ENCODE assay signal across 8 cellular contexts in genomic region chr11:82899191-82899820, GRCh38. TPM values are rescaled to one million over a fixed set of nuclear protein-coding genes. Genes with fewer than 3 reads are reported as not detected.
DNase-seq lines count a peak whose midpoint lies in the region; ATAC-seq, FAIRE-seq and TF ChIP-seq lines count a peak whose summit lies in the region.

No MANE protein-coding gene starts in this region.

- FAIRE-seq in GM12878 (lab: Jason Lieb, UNC) (no peak), frontal cortex (lab: Jason Lieb, UNC) (no peak)

- H3K4me3 ChIP-seq in MG63 (peak overlapping the region; percentile 68), GM12878 (peak overlapping the region; percentile 82), mesodermal cell (ENCODE audit: extremely low read depth, insufficient read depth, low read length, poor library complexity, severe bottlenecking) (peak overlapping the region; percentile 71)

- H3K79me2 ChIP-seq in GM12878 (ENCODE audit: control insufficient read depth, insufficient read depth, low read length) = peaks cover 26% of the 10 kb centered on the region

- peak overlapping the region; percentile 93 for H3K4me2 ChIP-seq in GM12878 (ENCODE audit: control insufficient read depth, insufficient read depth)

- SMC1A ChIA-PET in GM12878 (lab: Charles Lee; ENCODE audit: uncharacterized antibody, unreplicated experiment) = interaction anchor here (1.0 to 6.3 kb wide), 11 partner anchors 10 to 351 kb away, joined by 3 to 57 read pairs (median 5); partner anchors contain the start of gene RAB30

- TF ChIP-seq EP300 in GM12878 (IDR thresholded peaks at IDR 0.05; ENCODE audit: borderline replicate concordance in 1 of 2, control insufficient read depth in 1 of 2, low read depth in 2 of 2, low read length in 2 of 2) = no peak

- H2AFZ ChIP-seq in GM12878 (ENCODE audit: control insufficient read depth, low read depth, low read length) = peak overlapping the region; percentile 99

- H3K9me3 ChIP-seq in MG63 (no peaks in the 10 kb centered on the region), GM12878 (replicated peaks; ENCODE audit: control insufficient read depth, insufficient read depth, low read length) (peaks cover 3% of the 10 kb centered on the region; the same call in 1 of the 3 replicates), mesodermal cell (ENCODE audit: control insufficient read depth, low read length) (no peaks in the 10 kb centered on the region)

- TF ChIP-seq RAD21 in GM12878 (IDR thresholded peaks at IDR 0.05; ENCODE audit: insufficient read depth, low read depth, low read length) = no peak

- CTCF ChIA-PET in GM12878 (lab: Yijun Ruan, JAX) = interaction anchor here (1.0 to 7.0 kb wide), 8 partner anchors 9 to 383 kb away, joined by 3 to 72 read pairs (median 4); partner anchors contain the start of gene PCF11

- no peaks in the 10 kb centered on the region for H4K20me1 ChIP-seq in GM12878 (ENCODE audit: control insufficient read depth, insufficient read depth)

- RAD21 ChIA-PET in GM12878 (lab: Charles Lee; ENCODE audit: unreplicated experiment) = interaction anchor here (0.6 to 3.5 kb wide), 10 partner anchors 11 to 351 kb away, joined by 3 to 33 read pairs (median 5); partner anchors contain the start of gene PCF11

- H3K27ac ChIP-seq in GM12878 (ENCODE audit: control insufficient read depth, insufficient read depth) (peak overlapping the region; percentile 9; the same call in 1 of the 2 replicates), mesodermal cell (ENCODE audit: low read depth, low read length, severe bottlenecking) (no peak overlapping the region)

- peak overlapping the region; percentile 85 for H3K9ac ChIP-seq in GM12878 (ENCODE audit: control insufficient read depth, insufficient read depth, low read length)

- TF ChIP-seq POLR2A in GM12878 (IDR thresholded peaks at IDR 0.05; ENCODE audit: low read depth, low read length) = no peak

- H3K36me3 ChIP-seq in MG63 = no peaks in the 10 kb centered on the region
- H3K36me3 ChIP-seq in GM12878 (ENCODE audit: control insufficient read depth in 2 of 2, insufficient read depth in 2 of 2, low read length in 1 of 2) = no peaks in the 10 kb centered on the region
- no peaks in the 10 kb centered on the region for H3K36me3 ChIP-seq in mesodermal cell (ENCODE audit: control insufficient read depth, insufficient read depth, low read length)

- DNase-seq in ELF-1 (ENCODE audit: low read depth, low spot score) (peak; percentile 17), MG63 (no peak), GM12878 (ENCODE audit: low read depth, low spot score) (peak; percentile 20), NCI-H345 (lab: John Stamatoyannopoulos, UW) (no peak), frontal cortex (ENCODE audit: low spot score in 2 of 2) (no peak)

- H3K4me1 ChIP-seq in GM12878 (ENCODE audit: control insufficient read depth, insufficient read depth, low read length) (peaks cover 23% of the 10 kb centered on the region), mesodermal cell (ENCODE audit: control insufficient read depth, insufficient read depth, low read length, poor library complexity, severe bottlenecking) (no peaks in the 10 kb centered on the region)

- 17% methylated on average over 3 of the region's 3 CpGs for WGBS in GM12878 (ENCODE audit: insufficient coverage, insufficient replicate concordance, low lambda C conversion rate, missing lambda C conversion rate)
- WGBS in mesodermal cell (ENCODE audit: insufficient coverage in 2 of 2), 2 experiments = 43 to 48% methylated on average over 2 to 3 of the region's 3 CpGs

- in situ Hi-C loops in GM12878 (cut with MboI) = no loop called here

- H3K27me3 ChIP-seq in MG63 (no peaks in the 10 kb centered on the region), GM12878 (replicated peaks in 1 of 2; ENCODE audit: control insufficient read depth in 2 of 2, insufficient read depth in 2 of 2, low read length in 1 of 2) (no peaks in the 10 kb centered on the region)

- POLR2A ChIA-PET in GM12878 (lab: Charles Lee) = interaction anchor here (1.3 to 3.5 kb wide), 4 partner anchors 12 to 257 kb away, joined by 5 to 22 read pairs (median 8); partner anchors contain the start of genes PCF11 and RAB30

- peak; percentile 12 for ATAC-seq in GM12878
- ATAC-seq in HG02870 (IDR thresholded peaks at IDR 0.05; ENCODE audit: unreplicated experiment) = no peak
- ATAC-seq in GM21381 (IDR thresholded peaks at IDR 0.05; ENCODE audit: unreplicated experiment) = no peak

- BruUV-seq in GM12878 (replicated peaks; lab: Mats Ljungman, UMichigan) = no TSS peak

- intact Hi-C loops in GM12878 (cut with micrococcal nuclease; ENCODE audit: unreplicated experiment) = no loop called here

- TF ChIP-seq CTCF in GM12878 (IDR thresholded peaks at IDR 0.05 in 2 of 3, conservative IDR thresholded peaks at IDR 0.05 in 1 of 3; ENCODE audit: control insufficient read depth in 2 of 3, extremely low read depth in 1 of 3, insufficient read depth in 1 of 3, low read depth in 3 of 3, low read length in 3 of 3) = no peak

TF ChIP-seq in GM12878, 131 proteins besides CTCF, POLR2A, EP300 and RAD21:
- TF ChIP-seq IKZF1 (conservative IDR thresholded peaks at IDR 0.05) (no peak), ASH2L (IDR thresholded peaks at IDR 0.05; ENCODE audit: borderline replicate concordance, low read depth) (no peak), RELB (IDR thresholded peaks at IDR 0.05; ENCODE audit: low read depth) (no peak), ZZZ3 (IDR thresholded peaks at IDR 0.05; ENCODE audit: control insufficient read depth, insufficient read length, low read depth) (no peak), SIX5 (IDR thresholded peaks at IDR 0.05; ENCODE audit: low read depth, low read length, severe bottlenecking) (no peak), MEF2B (IDR thresholded peaks at IDR 0.05; ENCODE audit: partially characterized antibody, poor library complexity, severe bottlenecking) (peak; percentile 62), RUNX3 (IDR thresholded peaks at IDR 0.05; ENCODE audit: low read length) (peak; percentile 28; the same call in 1 of the 2 replicates), ZBED1 (IDR thresholded peaks at IDR 0.05; ENCODE audit: borderline replicate concordance) (no peak)

RNA-seq across cellular contexts. Expression of gene PRCP, which starts 0.9 kb away (rescaled TPM):
- 24.0 and 33.3 TPM in 2 replicates for total RNA-seq in MG63 (2014; rRNA removed; shearing (Covaris generic); ENCODE audit: low replicate concordance)
- total RNA-seq in GM12878 (2013; cell fraction: nucleolus; rRNA removed) = 32.3 and 37.1 TPM in 2 replicates
- 16.1 and 18.3 TPM in 2 replicates for total RNA-seq in GM12878 (2014; rRNA removed)
- total RNA-seq in GM12878 (2014; rRNA removed; fragmentation: Illumina TruSeq; extraction: Trizol) = 19.4 and 20.2 TPM in 2 replicates
- total RNA-seq in GM12878 (2021) = 20.6 and 21.5 TPM in 2 replicates
- 16.8 TPM for polyA plus RNA-seq in GM12878 (2011; ENCODE audit: low read depth)
- 43.6 and 55.5 TPM in 2 replicates for polyA plus RNA-seq in GM12878 (2011; rRNA removed)
- 23.9 and 33.0 TPM in 2 replicates for polyA plus RNA-seq in GM12878 (2011; cell fraction: cytosol; rRNA removed)
- polyA plus RNA-seq in GM12878 (2011; cell fraction: nucleus; rRNA removed) = 12.0 and 17.6 TPM in 2 replicates
- polyA plus RNA-seq in GM12878 (2012) = 18.7 and 20.6 TPM in 2 replicates
- 26.9 and 30.4 TPM in 2 replicates for polyA plus RNA-seq in GM12878 (2014; fragmentation: Illumina TruSeq; extraction: Trizol)
- polyA plus RNA-seq in GM12878 (2014; fragmentation: Nextera tagmentation; extraction: Ambion mirVana) = 10 to 100 TPM; 21.5 to 25.3 TPM
- 14.2 and 15.4 TPM in 2 replicates for polyA plus RNA-seq in GM12878 (2014; rRNA removed)
- polyA plus RNA-seq in GM12878 (2016; fragmentation: Nextera tagmentation; extraction: Ambion mirVana) = 10 to 100 TPM; 14.9 to 15.4 TPM
- 30.4 and 38.0 TPM in 2 replicates for polyA minus RNA-seq in GM12878 (2011; rRNA and poly(A)+ RNA removed)
- 14.4 and 14.9 TPM in 2 replicates for polyA minus RNA-seq in GM12878 (2011; cell fraction: cytosol; rRNA and poly(A)+ RNA removed)
- polyA minus RNA-seq in GM12878 (2011; cell fraction: nucleus; rRNA and poly(A)+ RNA removed) = 8.8 and 12.3 TPM in 2 replicates
- polyA plus RNA-seq in mesodermal cell (2013, experiment 1 of 2) = 151 TPM
- 141 TPM for polyA plus RNA-seq in mesodermal cell (2013, experiment 2 of 2)
- total RNA-seq in frontal cortex = 28.1 TPM

RNA-seq across cellular contexts. Expression of gene DDIAS, which starts 2.2 kb away (rescaled TPM):
- total RNA-seq in MG63 (2014; rRNA removed; shearing (Covaris generic); ENCODE audit: low replicate concordance) = 9.2 and 10.3 TPM in 2 replicates
- 6.3 and 6.5 TPM in 2 replicates for total RNA-seq in GM12878 (2013; cell fraction: nucleolus; rRNA removed)
- total RNA-seq in GM12878 (2014; rRNA removed) = 12.3 and 13.9 TPM in 2 replicates
- 13.1 and 13.6 TPM in 2 replicates for total RNA-seq in GM12878 (2014; rRNA removed; fragmentation: Illumina TruSeq; extraction: Trizol)
- 10.3 and 14.2 TPM in 2 replicates for total RNA-seq in GM12878 (2021)
- 1.8 TPM for polyA plus RNA-seq in GM12878 (2011; ENCODE audit: low read depth)
- 14.7 and 19.6 TPM in 2 replicates for polyA plus RNA-seq in GM12878 (2011; rRNA removed)
- polyA plus RNA-seq in GM12878 (2011; cell fraction: cytosol; rRNA removed) = 7.5 and 8.4 TPM in 2 replicates
- polyA plus RNA-seq in GM12878 (2011; cell fraction: nucleus; rRNA removed) = 6.2 and 6.7 TPM in 2 replicates
- 2.3 and 3.4 TPM in 2 replicates for polyA plus RNA-seq in GM12878 (2012)
- polyA plus RNA-seq in GM12878 (2014; fragmentation: Illumina TruSeq; extraction: Trizol) = 15.4 and 20.6 TPM in 2 replicates
- polyA plus RNA-seq in GM12878 (2014; fragmentation: Nextera tagmentation; extraction: Ambion mirVana) = 1 to 10 TPM; 6.9 to 7.0 TPM
- 7.2 and 8.8 TPM in 2 replicates for polyA plus RNA-seq in GM12878 (2014; rRNA removed)
- polyA plus RNA-seq in GM12878 (2016; fragmentation: Nextera tagmentation; extraction: Ambion mirVana) = 10 to 100 TPM; 22.6 to 27.8 TPM
- 10.8 and 14.1 TPM in 2 replicates for polyA minus RNA-seq in GM12878 (2011; rRNA and poly(A)+ RNA removed)
- polyA minus RNA-seq in GM12878 (2011; cell fraction: cytosol; rRNA and poly(A)+ RNA removed) = 4.0 and 4.9 TPM in 2 replicates
- polyA minus RNA-seq in GM12878 (2011; cell fraction: nucleus; rRNA and poly(A)+ RNA removed) = 3.4 and 6.8 TPM in 2 replicates
- 13.7 TPM for polyA plus RNA-seq in mesodermal cell (2013, experiment 1 of 2)
- 12.5 TPM for polyA plus RNA-seq in mesodermal cell (2013, experiment 2 of 2)
- 1.6 TPM for total RNA-seq in frontal cortex

Comparison
In these comparisons a context has a peak if more than half of its experiments do, and no peak if none do; other contexts are left out.
1. DNase-seq: peak in ELF-1 (single experiment) and GM12878 (single experiment); none in MG63 (single experiment), NCI-H345 (single experiment) and frontal cortex (0 of 2).
2. Peak in every context shown above with its lines, with median percentiles within 50 percentile points of each other: H3K4me3 ChIP-seq.